ENCODE assay signal across 8 cellular contexts in genomic region chr16:88451586-88452484, GRCh38. TPM values are rescaled to one million over a fixed set of nuclear protein-coding genes. Genes with fewer than 3 reads are reported as not detected.
DNase-seq lines count a peak whose midpoint lies in the region; ATAC-seq and TF ChIP-seq lines count a peak whose summit lies in the region.

No MANE protein-coding gene starts in this region.

- ATAC-seq in heart right ventricle (peak in 3 of 8 donors; percentile 0 to 1 (median 0)), Right ventricle myocardium inferior (no peak), lower lobe of right lung (no peak), upper lobe of right lung (no peak), HG02678 (IDR thresholded peaks at IDR 0.05; ENCODE audit: unreplicated experiment) (no peak)
- ATAC-seq in activated T-cell treated with anti-CD3 and anti-CD28 coated beads, Interleukin-2, amount 50 U/mL, for 72 hours (replicated peaks in 1 of 2): no peak

- whole genome bisulfite sequencing in heart right ventricle, 2 donors: 50 to 52% methylated on average over 30 of the region's 30 CpGs

- no peaks in the 10 kb centered on the region for H3K36me3 Mint-ChIP-seq in activated T-cell treated with anti-CD3 and anti-CD28 coated beads, Interleukin-2, amount 50 U/mL, for 72 hours (ENCODE audit: insufficient read depth in 2 of 2)

- TF ChIP-seq CTCF in heart right ventricle (IDR thresholded peaks at IDR 0.05): no peak
- no peak for TF ChIP-seq CTCF in lower lobe of right lung (IDR thresholded peaks at IDR 0.05)
- no peak for TF ChIP-seq CTCF in upper lobe of right lung (IDR thresholded peaks at IDR 0.05)

- H3K9me3 ChIP-seq in heart right ventricle (no peaks in the 10 kb centered on the region), lower lobe of right lung (no peaks in the 10 kb centered on the region), upper lobe of right lung (no peaks in the 10 kb centered on the region)

- DNase-seq in heart right ventricle (no peak), Right ventricle myocardium inferior (ENCODE audit: missing footprints) (no peak), lower lobe of right lung (no peak), upper lobe of right lung (no peak), HuH-7 (ENCODE audit: low spot score) (no peak), Kasumi-1 (lab: John Stamatoyannopoulos, UW) (no peak)
- DNase-seq in activated T-cell treated with anti-CD3 and anti-CD28 coated beads, Interleukin-2, amount 50 U/mL, for 72 hours: peak; percentile 36 to 42

- H3K4me1 Mint-ChIP-seq in activated T-cell treated with anti-CD3 and anti-CD28 coated beads, Interleukin-2, amount 50 U/mL, for 72 hours (ENCODE audit: low read depth): peaks cover 20% of the 10 kb centered on the region

- no peaks in the 10 kb centered on the region for H3K9me3 Mint-ChIP-seq in activated T-cell treated with anti-CD3 and anti-CD28 coated beads, Interleukin-2, amount 50 U/mL, for 72 hours

- H3K27me3 ChIP-seq in heart right ventricle: peaks cover 0 to 30% (median 0%) of the 10 kb centered on the region in 7 donors
- H3K27me3 ChIP-seq in lower lobe of right lung (ENCODE audit: low read depth): no peaks in the 10 kb centered on the region
- no peaks in the 10 kb centered on the region for H3K27me3 ChIP-seq in upper lobe of right lung

- H3K27ac Mint-ChIP-seq in activated T-cell treated with anti-CD3 and anti-CD28 coated beads, Interleukin-2, amount 50 U/mL, for 72 hours: no peak overlapping the region

- H3K4me3 ChIP-seq in heart right ventricle (peak overlapping the region in 8 of 10 donors; percentile 23 to 69 (median 62)), lower lobe of right lung (peak overlapping the region; percentile 62), upper lobe of right lung (peak overlapping the region; percentile 59)

- peaks cover 7 to 49% (median 33%) of the 10 kb centered on the region in 9 donors for H3K4me1 ChIP-seq in heart right ventricle
- H3K4me1 ChIP-seq in lower lobe of right lung: peaks cover 49% of the 10 kb centered on the region
- H3K4me1 ChIP-seq in upper lobe of right lung: peaks cover 23% of the 10 kb centered on the region

- no peaks in the 10 kb centered on the region for H3K27me3 Mint-ChIP-seq in activated T-cell treated with anti-CD3 and anti-CD28 coated beads, Interleukin-2, amount 50 U/mL, for 72 hours (ENCODE audit: low read depth)

- intact Hi-C loops in heart right ventricle (cut with DNase I) (no loop called here), Right ventricle myocardium inferior (cut with DNase I) (no loop called here), lower lobe of right lung (cut with DNase I) (no loop called here), upper lobe of right lung (cut with DNase I) (no loop called here)

- H3K4me3 Mint-ChIP-seq in activated T-cell treated with anti-CD3 and anti-CD28 coated beads, Interleukin-2, amount 50 U/mL, for 72 hours: peak overlapping the region; percentile 89 to 92

- H3K27ac ChIP-seq in heart right ventricle (peak overlapping the region in 7 of 10 donors; percentile 56 to 90 (median 71)), lower lobe of right lung (no peak overlapping the region), upper lobe of right lung (no peak overlapping the region)

- no peaks in the 10 kb centered on the region for H3K36me3 ChIP-seq in heart right ventricle
- H3K36me3 ChIP-seq in lower lobe of right lung: no peaks in the 10 kb centered on the region
- no peaks in the 10 kb centered on the region for H3K36me3 ChIP-seq in upper lobe of right lung

RNA-seq across cellular contexts. Expression of gene ZFPM1, which starts 1.2 kb away (rescaled TPM):
- total RNA-seq in heart right ventricle: 1 to 10 TPM; 3.2 to 6.0 (median 4.4) TPM
- 10 to 100 TPM in 1 of 2 donors, 1 to 10 TPM in 1; 2.0 to 10.4 TPM for polyA plus RNA-seq in heart right ventricle
- 4.1 TPM for total RNA-seq in Right ventricle myocardium inferior
- total RNA-seq in activated T-cell treated with anti-CD3 and anti-CD28 coated beads, Interleukin-2, amount 50 U/mL, for 72 hours: 10 to 100 TPM; 12.2 to 13.8 TPM
- total RNA-seq in lower lobe of right lung: 5.6 TPM
- total RNA-seq in upper lobe of right lung: 8.4 TPM

Comparison
In these comparisons a context has a peak if more than half of its experiments do, and no peak if none do; other contexts are left out.
1. DNase-seq: peak in activated T-cell treated with anti-CD3 and anti-CD28 coated beads, Interleukin-2, amount 50 U/mL, for 72 hours (2 of 2); none in heart right ventricle (0 of 2), Right ventricle myocardium inferior (single experiment), lower lobe of right lung (single experiment), upper lobe of right lung (single experiment), HuH-7 (single experiment) and Kasumi-1 (0 of 2).
2. H3K27ac ChIP-seq: peak in heart right ventricle (7 of 10); none in lower lobe of right lung (single experiment) and upper lobe of right lung (single experiment).
3. Peak in every context shown above with its lines, with median percentiles within 50 percentile points of each other: H3K4me3 ChIP-seq.